ENCODE assay signal across 11 cellular contexts in the genomic region with DNA sequence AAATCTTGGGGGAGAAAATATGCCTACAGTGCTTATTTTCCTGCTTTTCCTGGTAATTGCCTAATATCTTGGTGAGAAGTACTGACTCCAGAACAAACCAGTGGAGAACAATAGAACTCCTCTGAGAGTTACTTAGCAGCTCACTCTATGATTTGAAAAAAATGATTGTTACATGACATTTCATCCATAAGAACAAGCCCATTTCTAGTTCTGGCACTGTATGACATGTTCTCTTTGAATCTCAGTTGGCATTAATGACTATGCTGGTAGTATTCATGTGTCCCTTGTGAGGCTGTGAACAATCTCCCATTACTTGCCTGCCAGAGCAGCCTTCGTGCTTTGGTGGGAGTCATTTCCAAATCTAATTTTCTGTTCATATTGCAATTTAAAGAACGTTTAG. TPM values are rescaled to one million over a fixed set of nuclear protein-coding genes. Genes with fewer than 3 reads are reported as not detected.
DNase-seq lines count a peak whose midpoint lies in the region; ATAC-seq and TF ChIP-seq lines count a peak whose summit lies in the region.
"Had no signal": no experiment of that assay in that cellular context is flagged by ENCODE, and none has a peak within 500 bp of the region (broad histone marks: within the 10 kb centered on the region; RNA-seq: fewer than 3 reads in every experiment).

No MANE protein-coding gene starts in this region.

- H3K4me3 Mint-ChIP-seq in nephron = no peak overlapping the region
- H3K4me3 Mint-ChIP-seq: CD8-positive, alpha-beta T cell; T-helper 2 cell treated with Interferon-gamma antibody and Interleukin-4, amounts not matched to agents 5 μg/mL and 100 μg/mL, for 36 hours had no signal

- no peak for TF ChIP-seq POLR2A in tibial nerve (IDR thresholded peaks at IDR 0.05)

- ATAC-seq in HG02798 (IDR thresholded peaks at IDR 0.05; ENCODE audit: poor library complexity, unreplicated experiment) = no peak
- ATAC-seq: activated naive CD4-positive, alpha-beta T cell treated with anti-CD3 and anti-CD28 coated beads, Interleukin-2, amount 50 U/mL, for 72 hours; CD8-positive, alpha-beta T cell; Panc1 had no signal

- no peak overlapping the region for H3K4me3 ChIP-seq in ascending aorta
- H3K4me3 ChIP-seq in tibial nerve = no peak overlapping the region
- no peak overlapping the region for H3K4me3 ChIP-seq in PC-9

- no peak for DNase-seq in ascending aorta (ENCODE audit: low spot score in 2 of 2)
- peak; percentile 73 for DNase-seq in foreskin melanocyte
- no peak for DNase-seq in tibial nerve (ENCODE audit: low spot score in 2 of 2)
- no peak for DNase-seq in PC-9
- DNase-seq in retina = no peak
- DNase-seq: CD8-positive, alpha-beta T cell had no signal

- H3K27me3 Mint-ChIP-seq in nephron (ENCODE audit: low read depth) = no peaks in the 10 kb centered on the region

- H3K4me2 ChIP-seq in PC-9 = no peak overlapping the region

- H3K9me3 Mint-ChIP-seq in nephron = peaks cover 4% of the 10 kb centered on the region
- H3K9me3 Mint-ChIP-seq: activated naive CD4-positive, alpha-beta T cell treated with anti-CD3 and anti-CD28 coated beads, Interleukin-2, amount 50 U/mL, for 72 hours; CD8-positive, alpha-beta T cell; T-helper 2 cell treated with Interferon-gamma antibody and Interleukin-4, amounts not matched to agents 5 μg/mL and 100 μg/mL, for 36 hours had no signal

- peak in 1 of 2 donors; percentile 91 for TF ChIP-seq EP300 in tibial nerve (IDR thresholded peaks at IDR 0.05)

- H2AFZ ChIP-seq in PC-9 = no peak overlapping the region

- no peaks in the 10 kb centered on the region for H3K27me3 ChIP-seq in ascending aorta
- H3K27me3 ChIP-seq in tibial nerve = no peaks in the 10 kb centered on the region
- H3K27me3 ChIP-seq in PC-9 (ENCODE audit: insufficient read depth, low read depth) = no peaks in the 10 kb centered on the region

- H3K36me3 ChIP-seq in ascending aorta (peaks cover 2 to 4% of the 10 kb centered on the region in 2 donors), tibial nerve (peaks cover 0 to 12% (median 0%) of the 10 kb centered on the region in 3 donors), PC-9 (ENCODE audit: low read depth) (peaks cover 3% of the 10 kb centered on the region; the same call in 1 of the 2 replicates)

- POLR2A ChIA-PET in PC-9 (lab: Charles Lee; ENCODE audit: unreplicated experiment) = no interaction called here

- intact Hi-C loops in ascending aorta (cut with DNase I) (no loop called here), PC-9 (cut with micrococcal nuclease; ENCODE audit: unreplicated experiment) (no loop called here)

- H3F3A ChIP-seq in PC-9 (ENCODE audit: insufficient read depth, low read depth) = no peaks in the 10 kb centered on the region

- no peak for TF ChIP-seq CTCF in ascending aorta (IDR thresholded peaks at IDR 0.05)
- TF ChIP-seq CTCF in nephron (IDR thresholded peaks at IDR 0.05; ENCODE audit: unreplicated experiment in 3 of 3) = no peak
- no peak for TF ChIP-seq CTCF in tibial nerve (IDR thresholded peaks at IDR 0.05)
- no peak for TF ChIP-seq CTCF in PC-9 (conservative IDR thresholded peaks at IDR 0.05)

- CTCF ChIA-PET in PC-9 (lab: Charles Lee) = no interaction called here

- H3K4me1 Mint-ChIP-seq in nephron = peaks cover 9% of the 10 kb centered on the region

- peak overlapping the region in 2 of 3 experiments; percentile 1 to 39 for H3K27ac Mint-ChIP-seq in nephron
- H3K27ac Mint-ChIP-seq: activated naive CD4-positive, alpha-beta T cell treated with anti-CD3 and anti-CD28 coated beads, Interleukin-2, amount 50 U/mL, for 72 hours; CD8-positive, alpha-beta T cell had no signal

- H3K9me3 ChIP-seq in ascending aorta (no peaks in the 10 kb centered on the region), tibial nerve (no peaks in the 10 kb centered on the region), PC-9 (ENCODE audit: insufficient read depth, low read depth) (no peaks in the 10 kb centered on the region)

- peaks cover 44% of the 10 kb centered on the region for H3K36me3 Mint-ChIP-seq in nephron (ENCODE audit: low read depth)
- H3K36me3 Mint-ChIP-seq: CD8-positive, alpha-beta T cell had no signal

- no TSS peak for BruUV-seq in PC-9 (replicated peaks; lab: Mats Ljungman, UMichigan)

- H3K27ac ChIP-seq in ascending aorta = peak overlapping the region; percentile 67
- H3K27ac ChIP-seq in tibial nerve = peak overlapping the region; percentile 78 to 98 (median 88)
- H3K27ac ChIP-seq in PC-9 = no peak overlapping the region

- H4K20me1 ChIP-seq in PC-9 (ENCODE audit: insufficient read depth) = no peaks in the 10 kb centered on the region

- WGBS in tibial nerve, 2 donors = 24 to 27% methylated on average over 2 of the region's 2 CpGs

- H3K4me1 ChIP-seq in ascending aorta (peaks cover 12 to 55% of the 10 kb centered on the region in 2 donors), tibial nerve (peaks cover 0 to 71% (median 46%) of the 10 kb centered on the region in 4 donors), PC-9 (replicated peaks; ENCODE audit: insufficient read depth) (no peaks in the 10 kb centered on the region)

- no peaks in the 10 kb centered on the region for H3K79me2 ChIP-seq in PC-9 (ENCODE audit: low read depth)

- no peaks in the 10 kb centered on the region for H3K9me2 ChIP-seq in PC-9 (ENCODE audit: insufficient read depth)

RNA-seq across cellular contexts. Expression of gene CLIC4, which starts 58.0 kb away (rescaled TPM):
- total RNA-seq in ascending aorta (494 TPM), tibial nerve (100 to 1,000 TPM; 399 to 688 (median 564) TPM), PC-9 (2021) (94.6 and 123 TPM in 2 replicates)
